ENCODE assay signal across 8 cellular contexts in the genomic region with DNA sequence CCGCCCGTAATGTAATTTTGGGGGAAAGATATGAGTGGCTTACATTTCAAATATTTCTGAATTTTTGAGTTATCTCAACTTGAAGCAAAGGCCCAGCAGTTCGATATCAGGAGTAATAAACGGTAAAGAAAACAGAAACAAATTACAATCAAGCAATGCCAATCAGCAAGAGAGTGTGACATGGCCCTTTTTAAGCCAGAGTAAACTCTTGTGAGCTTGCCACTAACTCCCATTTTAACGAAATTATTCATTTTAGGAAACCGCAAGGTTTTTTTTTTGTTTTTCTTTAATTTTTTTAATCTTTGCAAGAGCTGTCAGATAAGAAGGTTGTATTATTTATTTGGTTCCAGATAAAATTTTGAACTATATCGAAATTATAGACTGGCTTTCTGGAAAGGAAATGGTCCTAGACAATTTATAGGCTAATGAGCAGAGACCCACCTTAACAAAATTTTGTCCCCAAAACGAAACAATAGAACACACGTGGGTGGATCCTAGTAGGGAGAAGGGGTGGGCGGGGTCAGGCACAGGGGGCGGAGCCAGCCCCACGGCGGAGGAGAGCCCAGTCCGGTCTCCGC. TPM values are rescaled to one million over a fixed set of nuclear protein-coding genes. Genes with fewer than 3 reads are reported as not detected.
A peak's percentile ranks its signal among the peaks of the same experiment; 100 is the strongest.
DNase-seq lines count a peak whose midpoint lies in the region; FAIRE-seq and TF ChIP-seq lines count a peak whose summit lies in the region.

No MANE protein-coding gene starts in this region.

- intact Hi-C loops in dorsolateral prefrontal cortex (cut with DNase I): loop anchor here (2.0 to 10.0 kb wide), 3 partner anchors 18 to 150 kb away; a partner anchor contains a TSS

- peaks cover 16% of the 10 kb centered on the region for H3K79me2 ChIP-seq in neural cell (replicated peaks; ENCODE audit: insufficient read depth, low read length)

- H2AFZ ChIP-seq in neural cell (ENCODE audit: low read depth, low read length): peak overlapping the region; percentile 98

- no peaks in the 10 kb centered on the region for H3K9me2 ChIP-seq in neural cell (ENCODE audit: insufficient read depth, low read length)

- H4K20me1 ChIP-seq in neural cell (ENCODE audit: insufficient read depth): no peaks in the 10 kb centered on the region

- peak overlapping the region; percentile 95 for H3K4me2 ChIP-seq in neural cell (ENCODE audit: low read length)

- H3F3A ChIP-seq in neural cell (ENCODE audit: insufficient read depth, low read length, poor library complexity, severe bottlenecking): no peaks in the 10 kb centered on the region

- no peak for FAIRE-seq in urothelium cell line (lab: Jason Lieb, UNC)

- peak; percentile 90 for DNase-seq in stimulated activated CD8-positive, alpha-beta memory T cell treated with anti-CD3 and anti-CD28 coated beads, Interleukin-12 subunit alpha, Interleukin-12 subunit beta, amount 100 ng/mL, for 1 hour (ENCODE audit: low read depth)
- DNase-seq in stimulated activated CD8-positive, alpha-beta memory T cell treated with anti-CD3 and anti-CD28 coated beads, Interleukin-4, amount 100 ng/mL, for 48 hours: no peak
- peak; percentile 97 for DNase-seq in T-helper 9 cell
- no peak for DNase-seq in dorsolateral prefrontal cortex
- DNase-seq in urothelium cell line (ENCODE audit: low spot score): peak; percentile 99
- no peak for DNase-seq in NCI-H524 treated with DMSO at 0.1 percent for 48 hours (lab: John Stamatoyannopoulos, UW)
- DNase-seq in SK-N-DZ (ENCODE audit: low spot score): no peak

- no peak for TF ChIP-seq EP300 in neural cell (conservative IDR thresholded peaks at IDR 0.05; ENCODE audit: poor library complexity, severe bottlenecking)

- H3K4me3 ChIP-seq in dorsolateral prefrontal cortex (peak overlapping the region; percentile 70 to 100 (median 98)), neural cell (ENCODE audit: low read length) (peak overlapping the region; percentile 93)

- H3K27me3 ChIP-seq in dorsolateral prefrontal cortex (no peaks in the 10 kb centered on the region), neural cell (ENCODE audit: insufficient read depth, low read depth, low read length) (no peaks in the 10 kb centered on the region)

- H3K9ac ChIP-seq in neural cell (ENCODE audit: low read length): peak overlapping the region; percentile 94

- no peaks in the 10 kb centered on the region for H3K36me3 ChIP-seq in neural cell (ENCODE audit: insufficient read depth, low read length)

- H3K9me3 ChIP-seq in neural cell (ENCODE audit: low read length): no peaks in the 10 kb centered on the region

- TF ChIP-seq RAD21 in neural cell (conservative IDR thresholded peaks at IDR 0.05): no peak

- peak overlapping the region in 44 of 59 donors; percentile 0 to 96 (median 88) for H3K27ac ChIP-seq in dorsolateral prefrontal cortex
- peak overlapping the region; percentile 92 for H3K27ac ChIP-seq in neural cell (ENCODE audit: low read length)

- TF ChIP-seq CTCF in dorsolateral prefrontal cortex (IDR thresholded peaks at IDR 0.05 in 54 of 56, conservative IDR thresholded peaks at IDR 0.05 in 2 of 56; ENCODE audit: low read depth in 1 of 56, partially characterized antibody in 56 of 56) (no peak), neural cell (IDR thresholded peaks at IDR 0.05; ENCODE audit: poor library complexity, severe bottlenecking) (no peak)

TF ChIP-seq in neural cell, 6 proteins besides CTCF, POLR2A, EP300 and RAD21:
- TF ChIP-seq SMC3 (conservative IDR thresholded peaks at IDR 0.05; ENCODE audit: poor library complexity) (no peak), EZH2 (IDR thresholded peaks at IDR 0.05; ENCODE audit: borderline replicate concordance, insufficient read depth, low read length, poor library complexity, severe bottlenecking) (no peak), TAF1 (IDR thresholded peaks at IDR 0.05; ENCODE audit: low read depth) (no peak), MXI1 (conservative IDR thresholded peaks at IDR 0.05; ENCODE audit: poor library complexity, severe bottlenecking) (no peak), POLR2AphosphoS5 (IDR thresholded peaks at IDR 0.05) (no peak)
- TF ChIP-seq, protein P1, sequence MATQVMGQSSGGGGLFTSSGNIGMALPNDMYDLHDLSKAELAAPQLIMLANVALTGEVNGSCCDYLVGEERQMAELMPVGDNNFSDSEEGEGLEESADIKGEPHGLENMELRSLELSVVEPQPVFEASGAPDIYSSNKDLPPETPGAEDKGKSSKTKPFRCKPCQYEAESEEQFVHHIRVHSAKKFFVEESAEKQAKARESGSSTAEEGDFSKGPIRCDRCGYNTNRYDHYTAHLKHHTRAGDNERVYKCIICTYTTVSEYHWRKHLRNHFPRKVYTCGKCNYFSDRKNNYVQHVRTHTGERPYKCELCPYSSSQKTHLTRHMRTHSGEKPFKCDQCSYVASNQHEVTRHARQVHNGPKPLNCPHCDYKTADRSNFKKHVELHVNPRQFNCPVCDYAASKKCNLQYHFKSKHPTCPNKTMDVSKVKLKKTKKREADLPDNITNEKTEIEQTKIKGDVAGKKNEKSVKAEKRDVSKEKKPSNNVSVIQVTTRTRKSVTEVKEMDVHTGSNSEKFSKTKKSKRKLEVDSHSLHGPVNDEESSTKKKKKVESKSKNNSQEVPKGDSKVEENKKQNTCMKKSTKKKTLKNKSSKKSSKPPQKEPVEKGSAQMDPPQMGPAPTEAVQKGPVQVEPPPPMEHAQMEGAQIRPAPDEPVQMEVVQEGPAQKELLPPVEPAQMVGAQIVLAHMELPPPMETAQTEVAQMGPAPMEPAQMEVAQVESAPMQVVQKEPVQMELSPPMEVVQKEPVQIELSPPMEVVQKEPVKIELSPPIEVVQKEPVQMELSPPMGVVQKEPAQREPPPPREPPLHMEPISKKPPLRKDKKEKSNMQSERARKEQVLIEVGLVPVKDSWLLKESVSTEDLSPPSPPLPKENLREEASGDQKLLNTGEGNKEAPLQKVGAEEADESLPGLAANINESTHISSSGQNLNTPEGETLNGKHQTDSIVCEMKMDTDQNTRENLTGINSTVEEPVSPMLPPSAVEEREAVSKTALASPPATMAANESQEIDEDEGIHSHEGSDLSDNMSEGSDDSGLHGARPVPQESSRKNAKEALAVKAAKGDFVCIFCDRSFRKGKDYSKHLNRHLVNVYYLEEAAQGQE (IDR thresholded peaks at IDR 0.05; ENCODE audit: borderline replicate concordance): no peak

RNA-seq across cellular contexts. Expression of a gene that starts 17.4 kb away (rescaled TPM):
- 10 to 100 TPM; 11.8 to 43.6 (median 24.9) TPM for total RNA-seq in dorsolateral prefrontal cortex
- polyA plus RNA-seq in neural cell: 44.2 and 101 TPM in 2 replicates
- polyA minus RNA-seq in neural cell: 55.3 and 90.5 TPM in 2 replicates
- polyA plus RNA-seq in SK-N-DZ (2014; cell fraction: cytosol; rRNA removed): 55.1 and 59.1 TPM in 2 replicates
- polyA plus RNA-seq in SK-N-DZ (2014; cell fraction: nucleus; rRNA removed): 29.7 and 31.1 TPM in 2 replicates

RNA-seq across cellular contexts. Expression of a gene that starts 27.9 kb away (rescaled TPM):
- total RNA-seq in dorsolateral prefrontal cortex: 1 to 10 TPM in 112 of 120 experiments, under 1 TPM in 7, not detected in 1; 0.35 to 5.2 (median 2.2) TPM
- polyA plus RNA-seq in neural cell: 9.7 and 14.6 TPM in 2 replicates
- polyA minus RNA-seq in neural cell: 6.8 and 7.1 TPM in 2 replicates
- 174 and 197 TPM in 2 replicates for polyA plus RNA-seq in SK-N-DZ (2014; cell fraction: cytosol; rRNA removed)
- 53.7 and 85.1 TPM in 2 replicates for polyA plus RNA-seq in SK-N-DZ (2014; cell fraction: nucleus; rRNA removed)

RNA-seq across cellular contexts. Expression of a gene that starts 50.3 kb away (rescaled TPM):
- 10 to 100 TPM in 89 of 120 experiments, 1 to 10 TPM in 31; 5.0 to 23.5 (median 11.9) TPM for total RNA-seq in dorsolateral prefrontal cortex
- 13.0 and 20.3 TPM in 2 replicates for polyA plus RNA-seq in neural cell
- polyA minus RNA-seq in neural cell: 11.5 and 12.7 TPM in 2 replicates
- polyA plus RNA-seq in SK-N-DZ (2014; cell fraction: cytosol; rRNA removed): 414 and 426 TPM in 2 replicates
- polyA plus RNA-seq in SK-N-DZ (2014; cell fraction: nucleus; rRNA removed): 256 and 318 TPM in 2 replicates

Comparison
In these comparisons a context has a peak if more than half of its experiments do, and no peak if none do; other contexts are left out.
1. DNase-seq: peak in stimulated activated CD8-positive, alpha-beta memory T cell treated with anti-CD3 and anti-CD28 coated beads, Interleukin-12 subunit alpha, Interleukin-12 subunit beta, amount 100 ng/mL, for 1 hour (single experiment), T-helper 9 cell (single experiment) and urothelium cell line (single experiment); none in stimulated activated CD8-positive, alpha-beta memory T cell treated with anti-CD3 and anti-CD28 coated beads, Interleukin-4, amount 100 ng/mL, for 48 hours (single experiment), dorsolateral prefrontal cortex (0 of 10), NCI-H524 treated with DMSO at 0.1 percent for 48 hours (single experiment) and SK-N-DZ (single experiment).